In the genomic region with DNA sequence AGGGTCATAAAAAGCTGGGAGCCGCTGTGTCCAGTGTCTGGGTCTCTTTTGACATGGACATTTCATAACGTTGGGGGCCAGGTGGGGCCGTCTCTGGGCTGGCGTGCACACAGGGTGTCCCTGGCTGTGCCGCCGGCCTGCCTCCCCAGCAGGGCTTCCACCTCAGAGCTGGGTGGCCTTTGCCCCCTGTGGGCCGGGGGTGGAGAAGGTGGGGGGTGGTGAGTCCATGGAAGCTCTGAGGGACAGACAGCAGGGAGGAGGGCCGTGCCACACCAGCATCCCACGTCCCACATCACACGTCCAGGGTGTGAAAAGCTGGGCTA, we compare ENCODE assay signal across 23 cellular contexts. TPM values are rescaled to one million over a fixed set of nuclear protein-coding genes. Genes with fewer than 3 reads are reported as not detected.
DNase-seq lines count a peak whose midpoint lies in the region; ATAC-seq, FAIRE-seq and TF ChIP-seq lines count a peak whose summit lies in the region.
"Had no signal": no experiment of that assay in that cellular context is flagged by ENCODE, and none has a peak within 500 bp of the region (broad histone marks: within the 10 kb centered on the region; RNA-seq: fewer than 3 reads in every experiment).

No MANE protein-coding gene starts in this region.

- FAIRE-seq in K562 (lab: Jason Lieb, UNC) (peak; percentile 60), pancreas (lab: Jason Lieb, UNC) (no peak)
- FAIRE-seq: A549, bronchial epithelial cell had no signal

- no peak overlapping the region for H3K27ac Mint-ChIP-seq in activated CD4-positive, alpha-beta T cell treated with anti-CD3 and anti-CD28 coated beads, Interleukin-2, amount 10 ng/mL, durations not matched to agents 7 days and 5 days
- no peak overlapping the region for H3K27ac Mint-ChIP-seq in activated CD4-positive, alpha-beta T cell treated with anti-CD3 and anti-CD28 coated beads, Interleukin-2, amount 10 ng/mL, durations not matched to agents 24 days and 14 days
- H3K27ac Mint-ChIP-seq: activated CD4-positive, alpha-beta memory T cell treated with anti-CD3 and anti-CD28 coated beads for 36 hours; memory B cell; nephron progenitor cell had no signal

- H3K9ac ChIP-seq in K562 (ENCODE audit: insufficient read depth in 1 of 2, low read depth in 2 of 2, low read length in 2 of 2), result peak overlapping the region; percentile 13 to 20; a peak in 1 of 4 replicates
- H3K9ac ChIP-seq: GM23248 had no signal

- no peaks in the 10 kb centered on the region for H3K9me3 Mint-ChIP-seq in activated CD4-positive, alpha-beta T cell treated with anti-CD3 and anti-CD28 coated beads, Interleukin-2, amount 10 ng/mL, durations not matched to agents 7 days and 5 days
- no peaks in the 10 kb centered on the region for H3K9me3 Mint-ChIP-seq in activated CD4-positive, alpha-beta T cell treated with anti-CD3 and anti-CD28 coated beads, Interleukin-2, amount 10 ng/mL, durations not matched to agents 24 days and 14 days
- H3K9me3 Mint-ChIP-seq: activated CD4-positive, alpha-beta memory T cell treated with anti-CD3 and anti-CD28 coated beads for 36 hours; activated T-cell treated with anti-CD3 and anti-CD28 coated beads, Interleukin-2, amount 50 U/mL, for 4 hours; memory B cell; nephron progenitor cell had no signal

- peak overlapping the region; percentile 75 for H3K4me2 ChIP-seq in K562 (ENCODE audit: insufficient read depth, low read length)

- in situ Hi-C loops in K562 (cut with MboI), result no loop called here

- peaks cover 73% of the 10 kb centered on the region for H3K4me1 Mint-ChIP-seq in activated CD4-positive, alpha-beta T cell treated with anti-CD3 and anti-CD28 coated beads, Interleukin-2, amount 10 ng/mL, durations not matched to agents 7 days and 5 days
- peaks cover 41% of the 10 kb centered on the region for H3K4me1 Mint-ChIP-seq in activated CD4-positive, alpha-beta T cell treated with anti-CD3 and anti-CD28 coated beads, Interleukin-2, amount 10 ng/mL, durations not matched to agents 24 days and 14 days

- H3K4me3 Mint-ChIP-seq in activated CD4-positive, alpha-beta T cell treated with anti-CD3 and anti-CD28 coated beads, Interleukin-2, amount 10 ng/mL, durations not matched to agents 7 days and 5 days, result peak overlapping the region; percentile 79
- no peak overlapping the region for H3K4me3 Mint-ChIP-seq in activated CD4-positive, alpha-beta T cell treated with anti-CD3 and anti-CD28 coated beads, Interleukin-2, amount 10 ng/mL, durations not matched to agents 24 days and 14 days
- H3K4me3 Mint-ChIP-seq: nephron progenitor cell had no signal

- no peaks in the 10 kb centered on the region for H3K36me3 ChIP-seq in K562 (ENCODE audit: control insufficient read depth, insufficient read depth, low read length)
- H3K36me3 ChIP-seq in pancreas, result no peaks in the 10 kb centered on the region
- H3K36me3 ChIP-seq: suprapubic skin had no signal

- intact Hi-C loops in activated CD4-positive, alpha-beta T cell treated with anti-CD3 and anti-CD28 coated beads, Interleukin-2, amount 10 ng/mL, durations not matched to agents 24 days and 14 days (cut with micrococcal nuclease), result no loop called here
- intact Hi-C loops in K562 (cut with micrococcal nuclease), result loop anchor here (2.0 to 5.0 kb wide), 3 partner anchors 24 to 85 kb away; partner anchors contain the start of gene MVD
- intact Hi-C loops in pancreas (cut with DNase I), result no loop called here

- no peak for TF ChIP-seq RAD21 in K562 (CRISPR knock-in tag; conservative IDR thresholded peaks at IDR 0.05 in 1 of 2, IDR thresholded peaks at IDR 0.05 in 1 of 2)

- no peak for TF ChIP-seq POLR2A in K562 (conservative IDR thresholded peaks at IDR 0.05)

- CTCF ChIA-PET in activated CD4-positive, alpha-beta T cell treated with anti-CD3 and anti-CD28 coated beads, Interleukin-2, amount 10 ng/mL, durations not matched to agents 7 days and 5 days (lab: Charles Lee), result interaction anchor here (0.6 to 1.6 kb wide), 6 partner anchors 13 to 58 kb away, joined by 3 to 11 read pairs (median 3); no protein-coding TSS in a partner anchor
- CTCF ChIA-PET in K562 (lab: Yijun Ruan, JAX; ENCODE audit: low intra/inter-chr PET ratio), result no interaction called here

- H3K9me3 ChIP-seq in K562 (replicated peaks; ENCODE audit: control insufficient read depth, insufficient read depth, low read depth, low read length), result no peaks in the 10 kb centered on the region
- no peaks in the 10 kb centered on the region for H3K9me3 ChIP-seq in pancreas
- H3K9me3 ChIP-seq: A549, suprapubic skin had no signal

- H3K27me3 Mint-ChIP-seq in activated CD4-positive, alpha-beta T cell treated with anti-CD3 and anti-CD28 coated beads, Interleukin-2, amount 10 ng/mL, durations not matched to agents 7 days and 5 days, result no peaks in the 10 kb centered on the region
- H3K27me3 Mint-ChIP-seq in activated CD4-positive, alpha-beta T cell treated with anti-CD3 and anti-CD28 coated beads, Interleukin-2, amount 10 ng/mL, durations not matched to agents 24 days and 14 days, result no peaks in the 10 kb centered on the region
- H3K27me3 Mint-ChIP-seq: activated CD4-positive, alpha-beta memory T cell treated with anti-CD3 and anti-CD28 coated beads for 36 hours; memory B cell had no signal

- WGBS in K562 (ENCODE audit: insufficient coverage, low coverage, missing lambda C conversion rate), result 24% methylated on average over 10 of the region's 10 CpGs
- 36 to 43% methylated on average over 10 of the region's 10 CpGs for WGBS in pancreas, 2 donors

- H2AFZ ChIP-seq in K562 (ENCODE audit: low read depth, low read length), result peak overlapping the region; percentile 88; the same call in 1 of the 2 replicates
- H2AFZ ChIP-seq: GM23248 had no signal

- H3K4me3 ChIP-seq in K562, result no peak overlapping the region
- no peak overlapping the region for H3K4me3 ChIP-seq in pancreas
- H3K4me3 ChIP-seq: GM23248 had no signal

- no peaks in the 10 kb centered on the region for H3K9me1 ChIP-seq in K562 (ENCODE audit: control insufficient read depth, insufficient read depth, low read length)

- H3K4me1 ChIP-seq in K562 (replicated peaks in 1 of 2; ENCODE audit: control insufficient read depth in 2 of 2, insufficient read depth in 2 of 2, low read length in 2 of 2), result peaks cover 43 to 75% of the 10 kb centered on the region in 2 experiments
- H3K4me1 ChIP-seq in pancreas, result peaks cover 10 to 25% (median 24%) of the 10 kb centered on the region in 3 donors

- ATAC-seq in K562 (no peak), pancreas (no peak), HG02870 (IDR thresholded peaks at IDR 0.05; ENCODE audit: unreplicated experiment) (no peak)

- DNase-seq in activated CD4-positive, alpha-beta T cell treated with anti-CD3 and anti-CD28 coated beads, Interleukin-2, amount 10 ng/mL, durations not matched to agents 7 days and 5 days, result no peak
- no peak for DNase-seq in activated CD4-positive, alpha-beta T cell treated with anti-CD3 and anti-CD28 coated beads, Interleukin-2, amount 10 ng/mL, durations not matched to agents 24 days and 14 days
- peak; percentile 38 for DNase-seq in COLO668 (lab: John Stamatoyannopoulos, UW; ENCODE audit: unreplicated experiment)
- peak in 1 of 4 experiments; percentile 57 for DNase-seq in K562 (ENCODE audit: extremely low read depth in 1 of 4, low spot score in 3 of 4)
- peak in 2 of 6 donors; percentile 33 to 45 for DNase-seq in pancreas
- no peak for DNase-seq in NCI-H345 (lab: John Stamatoyannopoulos, UW)
- no peak for DNase-seq in COR-L47 (lab: John Stamatoyannopoulos, UW)
- DNase-seq: activated CD4-positive, alpha-beta memory T cell treated with anti-CD3 and anti-CD28 coated beads for 36 hours; activated T-cell treated with anti-CD3 and anti-CD28 coated beads, Interleukin-2, amount 50 U/mL, for 4 hours; dermis blood vessel endothelial cell; EL; kidney glomerular epithelial cell; NCI-H1436; NCI-H526; nephron progenitor cell; stimulated activated CD4-positive, alpha-beta T cell treated with anti-CD3 and anti-CD28 coated beads, Interleukin-12 subunit alpha, Interleukin-12 subunit beta, amount 100 ng/mL, for 4 hours had no signal

- no peak for TF ChIP-seq EP300 in K562 (IDR thresholded peaks at IDR 0.05; ENCODE audit: low read length)

- H4K20me1 ChIP-seq in K562 (replicated peaks; ENCODE audit: control insufficient read depth, insufficient read depth, low read length), result no peaks in the 10 kb centered on the region; the same call in 1 of the 2 replicates

- peaks cover 15% of the 10 kb centered on the region for H3K36me3 Mint-ChIP-seq in activated CD4-positive, alpha-beta T cell treated with anti-CD3 and anti-CD28 coated beads, Interleukin-2, amount 10 ng/mL, durations not matched to agents 7 days and 5 days (ENCODE audit: low read depth)
- peaks cover 3% of the 10 kb centered on the region for H3K36me3 Mint-ChIP-seq in activated CD4-positive, alpha-beta T cell treated with anti-CD3 and anti-CD28 coated beads, Interleukin-2, amount 10 ng/mL, durations not matched to agents 24 days and 14 days (ENCODE audit: low read depth)
- H3K36me3 Mint-ChIP-seq: memory B cell had no signal

- BruUV-seq in K562 (replicated peaks; lab: Mats Ljungman, UMichigan), result no TSS peak

- no peaks in the 10 kb centered on the region; the same call in 2 of the 3 replicates for H3K79me2 ChIP-seq in K562 (ENCODE audit: control insufficient read depth, insufficient read depth, low read length)

- POLR2A ChIA-PET in activated CD4-positive, alpha-beta T cell treated with anti-CD3 and anti-CD28 coated beads, Interleukin-2, amount 10 ng/mL, durations not matched to agents 7 days and 5 days (lab: Charles Lee), result interaction anchor here (1.5 kb wide), 1 partner anchor 13 kb away, joined by 5 read pairs; no protein-coding TSS in a partner anchor
- POLR2A ChIA-PET in K562 (lab: Yijun Ruan, JAX), result interaction anchor here (0.6 to 2.1 kb wide), 12 partner anchors 17 to 141 kb away, joined by 3 to 9 read pairs (median 4); partner anchors contain the start of gene ZC3H18

- TF ChIP-seq CTCF in K562 (IDR thresholded peaks at IDR 0.05 in 2 of 3, conservative IDR thresholded peaks at IDR 0.05 in 1 of 3; ENCODE audit: insufficient read depth in 2 of 3, low read depth in 1 of 3, low read length in 3 of 3) (no peak), pancreas (IDR thresholded peaks at IDR 0.05) (no peak)

- H3K27me3 ChIP-seq in K562 (ENCODE audit: control insufficient read depth in 2 of 2, insufficient read depth in 2 of 2, low read length in 2 of 2) (no peaks in the 10 kb centered on the region), pancreas (no peaks in the 10 kb centered on the region)

- H3K27ac ChIP-seq in K562 (ENCODE audit: extremely low read depth, low read depth, low read length) (peak overlapping the region; percentile 44; the same call in 1 of the 3 replicates), pancreas (peak overlapping the region; percentile 22 to 68 (median 31))
- H3K27ac ChIP-seq: GM23248, suprapubic skin had no signal

RNA-seq across cellular contexts. Expression of gene SNAI3, which starts 0.9 kb away (rescaled TPM):
- total RNA-seq in activated CD4-positive, alpha-beta T cell treated with anti-CD3 and anti-CD28 coated beads, Interleukin-2, amount 10 ng/mL, durations not matched to agents 7 days and 5 days, result 10 to 100 TPM; 21.0 to 24.2 TPM
- total RNA-seq in activated CD4-positive, alpha-beta T cell treated with anti-CD3 and anti-CD28 coated beads, Interleukin-2, amount 10 ng/mL, durations not matched to agents 24 days and 14 days, result 3.0 and 3.3 TPM in 2 replicates
- 0.79 and 2.9 TPM in 2 replicates for total RNA-seq in K562 (2011; cell fraction: chromatin; rRNA removed; ENCODE audit: low replicate concordance)
- total RNA-seq in K562 (2011; cell fraction: nucleolus; rRNA removed), result 3.2 and 3.7 TPM in 2 replicates
- total RNA-seq in K562 (2011; cell fraction: nucleoplasm; rRNA removed), result 0.95 and 1.1 TPM in 2 replicates
- total RNA-seq in K562 (2014; rRNA removed) (2.7 and 4.1 TPM in 2 replicates), K562 (2014; rRNA removed; fragmentation: Illumina TruSeq; extraction: Trizol) (0.15 and 0.19 TPM in 2 replicates), K562 (2015; rRNA removed; fragmentation: Illumina TruSeq; extraction: Trizol) (0.72 and 0.87 TPM in 2 replicates), K562 (2021) (2.5 and 3.1 TPM in 2 replicates), pancreas (1 to 10 TPM in 1 of 6 donors, under 1 TPM in 5; 0.19 to 1.9 (median 0.69) TPM)
- polyA plus RNA-seq in K562 (2011; rRNA removed) (0.88 and 3.0 TPM in 2 replicates), K562 (2014; fragmentation: Illumina TruSeq; extraction: Trizol) (0.70 and 1.9 TPM in 2 replicates), K562 (2014; fragmentation: Nextera tagmentation; extraction: Ambion mirVana) (under 1 TPM in 1 of 2 experiments, not detected in 1; 0.04 TPM), K562 (2014; rRNA removed) (1.5 and 2.1 TPM in 2 replicates), pancreas (1 to 10 TPM in 1 of 2 donors, under 1 TPM in 1; 0.72 to 1.2 TPM)
- polyA plus RNA-seq in K562 (2011; cell fraction: cytosol; rRNA removed), result 3.2 and 5.5 TPM in 2 replicates
- polyA plus RNA-seq in K562 (2011; cell fraction: nucleus; rRNA removed), result 2.9 and 3.8 TPM in 2 replicates
- polyA plus RNA-seq in K562 (2012), result 0.95 and 1.2 TPM in 2 replicates
- 0.42 and 0.87 TPM in 2 replicates for polyA minus RNA-seq in K562 (2011; rRNA and poly(A)+ RNA removed)
- 1.9 and 3.5 TPM in 2 replicates for polyA minus RNA-seq in K562 (2011; cell fraction: cytosol; rRNA and poly(A)+ RNA removed)
- 1.5 and 2.3 TPM in 2 replicates for polyA minus RNA-seq in K562 (2011; cell fraction: nucleus; rRNA and poly(A)+ RNA removed)
- total RNA-seq: bronchial epithelial cell, dermis blood vessel endothelial cell, fibroblast of villous mesenchyme, GM23248 had no signal
- polyA plus RNA-seq: A549 had no signal

RNA-seq across cellular contexts. Expression of gene RNF166, which starts 19.0 kb away (rescaled TPM):
- 100 to 1,000 TPM; 214 to 234 TPM for total RNA-seq in activated CD4-positive, alpha-beta T cell treated with anti-CD3 and anti-CD28 coated beads, Interleukin-2, amount 10 ng/mL, durations not matched to agents 7 days and 5 days
- 47.3 and 49.7 TPM in 2 replicates for total RNA-seq in activated CD4-positive, alpha-beta T cell treated with anti-CD3 and anti-CD28 coated beads, Interleukin-2, amount 10 ng/mL, durations not matched to agents 24 days and 14 days
- 58.8 and 182 TPM in 2 replicates for total RNA-seq in K562 (2011; cell fraction: chromatin; rRNA removed; ENCODE audit: low replicate concordance)
- total RNA-seq in K562 (2011; cell fraction: nucleolus; rRNA removed), result 89.5 and 92.7 TPM in 2 replicates
- 60.1 and 64.4 TPM in 2 replicates for total RNA-seq in K562 (2011; cell fraction: nucleoplasm; rRNA removed)
- total RNA-seq in K562 (2014; rRNA removed) (46.9 and 61.6 TPM in 2 replicates), K562 (2014; rRNA removed; fragmentation: Illumina TruSeq; extraction: Trizol) (6.1 and 7.3 TPM in 2 replicates), K562 (2015; rRNA removed; fragmentation: Illumina TruSeq; extraction: Trizol) (19.5 and 22.3 TPM in 2 replicates), K562 (2021) (60.3 and 61.2 TPM in 2 replicates), pancreas (10 to 100 TPM in 4 of 6 donors, 1 to 10 TPM in 2; 9.7 to 18.0 (median 10.9) TPM)
- polyA plus RNA-seq in K562 (2011; rRNA removed) (26.5 and 37.4 TPM in 2 replicates), K562 (2014; fragmentation: Illumina TruSeq; extraction: Trizol) (12.7 and 27.9 TPM in 2 replicates), K562 (2014; fragmentation: Nextera tagmentation; extraction: Ambion mirVana) (under 1 TPM; 0.56 to 0.96 TPM), K562 (2014; rRNA removed) (59.4 and 65.6 TPM in 2 replicates), pancreas (10 to 100 TPM; 23.4 to 40.9 TPM)
- polyA plus RNA-seq in K562 (2011; cell fraction: cytosol; rRNA removed), result 37.8 and 90.9 TPM in 2 replicates
- polyA plus RNA-seq in K562 (2011; cell fraction: nucleus; rRNA removed), result 118 and 185 TPM in 2 replicates
- 23.8 and 39.8 TPM in 2 replicates for polyA plus RNA-seq in K562 (2012)
- polyA minus RNA-seq in K562 (2011; rRNA and poly(A)+ RNA removed), result 7.0 and 12.0 TPM in 2 replicates
- 41.2 and 44.5 TPM in 2 replicates for polyA minus RNA-seq in K562 (2011; cell fraction: cytosol; rRNA and poly(A)+ RNA removed)
- polyA minus RNA-seq in K562 (2011; cell fraction: nucleus; rRNA and poly(A)+ RNA removed), result 33.4 and 39.2 TPM in 2 replicates

RNA-seq across cellular contexts. Expression of gene CTU2, which starts 19.1 kb away (rescaled TPM):
- 10 to 100 TPM; 20.5 to 27.2 TPM for total RNA-seq in activated CD4-positive, alpha-beta T cell treated with anti-CD3 and anti-CD28 coated beads, Interleukin-2, amount 10 ng/mL, durations not matched to agents 7 days and 5 days
- 68.8 and 69.9 TPM in 2 replicates for total RNA-seq in activated CD4-positive, alpha-beta T cell treated with anti-CD3 and anti-CD28 coated beads, Interleukin-2, amount 10 ng/mL, durations not matched to agents 24 days and 14 days
- total RNA-seq in K562 (2011; cell fraction: chromatin; rRNA removed; ENCODE audit: low replicate concordance), result 45.3 and 159 TPM in 2 replicates
- total RNA-seq in K562 (2011; cell fraction: nucleolus; rRNA removed), result 114 and 148 TPM in 2 replicates
- 48.7 and 66.7 TPM in 2 replicates for total RNA-seq in K562 (2011; cell fraction: nucleoplasm; rRNA removed)
- total RNA-seq in K562 (2014; rRNA removed), result 55.4 and 68.9 TPM in 2 replicates
- total RNA-seq in K562 (2014; rRNA removed; fragmentation: Illumina TruSeq; extraction: Trizol), result 7.2 and 11.9 TPM in 2 replicates
- 41.1 and 49.2 TPM in 2 replicates for total RNA-seq in K562 (2015; rRNA removed; fragmentation: Illumina TruSeq; extraction: Trizol)
- 105 and 106 TPM in 2 replicates for total RNA-seq in K562 (2021)
- polyA plus RNA-seq in K562 (2011; rRNA removed), result 23.2 and 30.1 TPM in 2 replicates
- polyA plus RNA-seq in K562 (2011; cell fraction: cytosol; rRNA removed), result 40.2 and 96.8 TPM in 2 replicates
- 102 and 136 TPM in 2 replicates for polyA plus RNA-seq in K562 (2011; cell fraction: nucleus; rRNA removed)
- 34.1 and 51.7 TPM in 2 replicates for polyA plus RNA-seq in K562 (2012)
- 17.7 and 46.9 TPM in 2 replicates for polyA plus RNA-seq in K562 (2014; fragmentation: Illumina TruSeq; extraction: Trizol)
- 1 to 10 TPM; 1.3 to 3.0 TPM for polyA plus RNA-seq in K562 (2014; fragmentation: Nextera tagmentation; extraction: Ambion mirVana)
- 63.4 and 76.6 TPM in 2 replicates for polyA plus RNA-seq in K562 (2014; rRNA removed)
- 9.4 and 14.4 TPM in 2 replicates for polyA minus RNA-seq in K562 (2011; rRNA and poly(A)+ RNA removed)
- 48.0 and 51.1 TPM in 2 replicates for polyA minus RNA-seq in K562 (2011; cell fraction: cytosol; rRNA and poly(A)+ RNA removed)
- 40.7 and 44.1 TPM in 2 replicates for polyA minus RNA-seq in K562 (2011; cell fraction: nucleus; rRNA and poly(A)+ RNA removed)
- 10 to 100 TPM in 3 of 6 donors, 1 to 10 TPM in 3; 8.1 to 13.3 (median 10.0) TPM for total RNA-seq in pancreas
- polyA plus RNA-seq in pancreas, result 10 to 100 TPM; 20.3 to 21.9 TPM

RNA-seq across cellular contexts. Expression of gene MVD, which starts 24.3 kb away (rescaled TPM):
- 10 to 100 TPM; 65.3 to 72.3 TPM for total RNA-seq in activated CD4-positive, alpha-beta T cell treated with anti-CD3 and anti-CD28 coated beads, Interleukin-2, amount 10 ng/mL, durations not matched to agents 7 days and 5 days
- total RNA-seq in activated CD4-positive, alpha-beta T cell treated with anti-CD3 and anti-CD28 coated beads, Interleukin-2, amount 10 ng/mL, durations not matched to agents 24 days and 14 days, result 95.7 and 102 TPM in 2 replicates
- 321 and 787 TPM in 2 replicates for total RNA-seq in K562 (2011; cell fraction: chromatin; rRNA removed; ENCODE audit: low replicate concordance)
- 569 and 688 TPM in 2 replicates for total RNA-seq in K562 (2011; cell fraction: nucleolus; rRNA removed)
- total RNA-seq in K562 (2011; cell fraction: nucleoplasm; rRNA removed), result 436 and 479 TPM in 2 replicates
- total RNA-seq in K562 (2014; rRNA removed), result 89.2 and 121 TPM in 2 replicates
- 17.6 and 26.6 TPM in 2 replicates for total RNA-seq in K562 (2014; rRNA removed; fragmentation: Illumina TruSeq; extraction: Trizol)
- total RNA-seq in K562 (2015; rRNA removed; fragmentation: Illumina TruSeq; extraction: Trizol), result 45.3 and 45.5 TPM in 2 replicates
- total RNA-seq in K562 (2021), result 126 and 141 TPM in 2 replicates
- polyA plus RNA-seq in K562 (2011; rRNA removed), result 53.9 and 168 TPM in 2 replicates
- polyA plus RNA-seq in K562 (2011; cell fraction: cytosol; rRNA removed), result 114 and 126 TPM in 2 replicates
- 587 and 718 TPM in 2 replicates for polyA plus RNA-seq in K562 (2011; cell fraction: nucleus; rRNA removed)
- 111 and 112 TPM in 2 replicates for polyA plus RNA-seq in K562 (2012)
- polyA plus RNA-seq in K562 (2014; fragmentation: Illumina TruSeq; extraction: Trizol), result 32.9 and 65.4 TPM in 2 replicates
- 10 to 100 TPM; 12.2 to 15.4 TPM for polyA plus RNA-seq in K562 (2014; fragmentation: Nextera tagmentation; extraction: Ambion mirVana)
- 65.6 and 82.5 TPM in 2 replicates for polyA plus RNA-seq in K562 (2014; rRNA removed)
- 19.0 and 22.9 TPM in 2 replicates for polyA minus RNA-seq in K562 (2011; rRNA and poly(A)+ RNA removed)
- polyA minus RNA-seq in K562 (2011; cell fraction: cytosol; rRNA and poly(A)+ RNA removed), result 57.7 and 136 TPM in 2 replicates
- 78.2 and 151 TPM in 2 replicates for polyA minus RNA-seq in K562 (2011; cell fraction: nucleus; rRNA and poly(A)+ RNA removed)
- total RNA-seq in pancreas, result 10 to 100 TPM; 12.7 to 20.7 (median 15.3) TPM
- polyA plus RNA-seq in pancreas, result 10 to 100 TPM; 41.8 to 46.6 TPM

RNA-seq across cellular contexts. Expression of gene CYBA, which starts 36.4 kb away (rescaled TPM):
- 100 to 1,000 TPM; 486 to 586 TPM for total RNA-seq in activated CD4-positive, alpha-beta T cell treated with anti-CD3 and anti-CD28 coated beads, Interleukin-2, amount 10 ng/mL, durations not matched to agents 7 days and 5 days
- total RNA-seq in activated CD4-positive, alpha-beta T cell treated with anti-CD3 and anti-CD28 coated beads, Interleukin-2, amount 10 ng/mL, durations not matched to agents 24 days and 14 days, result 222 and 228 TPM in 2 replicates
- total RNA-seq in K562 (2011; cell fraction: chromatin; rRNA removed; ENCODE audit: low replicate concordance), result 136 and 579 TPM in 2 replicates
- 819 and 943 TPM in 2 replicates for total RNA-seq in K562 (2011; cell fraction: nucleolus; rRNA removed)
- total RNA-seq in K562 (2011; cell fraction: nucleoplasm; rRNA removed), result 427 and 435 TPM in 2 replicates
- total RNA-seq in K562 (2014; rRNA removed) (683 and 757 TPM in 2 replicates), K562 (2014; rRNA removed; fragmentation: Illumina TruSeq; extraction: Trizol) (44.5 and 72.5 TPM in 2 replicates), K562 (2015; rRNA removed; fragmentation: Illumina TruSeq; extraction: Trizol) (196 and 239 TPM in 2 replicates), K562 (2021) (384 and 422 TPM in 2 replicates), pancreas (100 to 1,000 TPM in 2 of 6 donors, 10 to 100 TPM in 4; 38.0 to 135 (median 58.8) TPM)
- polyA plus RNA-seq in K562 (2011; rRNA removed) (93.0 and 157 TPM in 2 replicates), K562 (2014; fragmentation: Illumina TruSeq; extraction: Trizol) (63.5 and 240 TPM in 2 replicates), K562 (2014; fragmentation: Nextera tagmentation; extraction: Ambion mirVana) (under 1 TPM; 0.34 to 0.45 TPM), K562 (2014; rRNA removed) (519 and 579 TPM in 2 replicates), pancreas (10 to 100 TPM; 63.3 to 85.9 TPM)
- polyA plus RNA-seq in K562 (2011; cell fraction: cytosol; rRNA removed), result 366 and 963 TPM in 2 replicates
- 349 and 566 TPM in 2 replicates for polyA plus RNA-seq in K562 (2011; cell fraction: nucleus; rRNA removed)
- polyA plus RNA-seq in K562 (2012), result 346 and 377 TPM in 2 replicates
- polyA minus RNA-seq in K562 (2011; rRNA and poly(A)+ RNA removed), result 40.1 and 80.4 TPM in 2 replicates
- 249 and 254 TPM in 2 replicates for polyA minus RNA-seq in K562 (2011; cell fraction: cytosol; rRNA and poly(A)+ RNA removed)
- 78.6 and 83.5 TPM in 2 replicates for polyA minus RNA-seq in K562 (2011; cell fraction: nucleus; rRNA and poly(A)+ RNA removed)
